ENCODE assay signal across 19 cellular contexts in genomic region chr11:5815534-5815933, GRCh38. TPM values are rescaled to one million over a fixed set of nuclear protein-coding genes. Genes with fewer than 3 reads are reported as not detected.
DNase-seq lines count a peak whose midpoint lies in the region; ATAC-seq, FAIRE-seq and TF ChIP-seq lines count a peak whose summit lies in the region.
"Had no signal": no experiment of that assay in that cellular context is flagged by ENCODE, and none has a peak within 500 bp of the region (broad histone marks: within the 10 kb centered on the region; RNA-seq: fewer than 3 reads in every experiment).

No MANE protein-coding gene starts in this region.

- TF ChIP-seq CTCF in K562 (IDR thresholded peaks at IDR 0.05 in 2 of 3, conservative IDR thresholded peaks at IDR 0.05 in 1 of 3; ENCODE audit: insufficient read depth in 2 of 3, low read depth in 1 of 3, low read length in 3 of 3): no peak

- H3K27me3 ChIP-seq in K562 (ENCODE audit: control insufficient read depth in 2 of 2, insufficient read depth in 2 of 2, low read length in 2 of 2): no peaks in the 10 kb centered on the region
- H3K27me3 ChIP-seq: pancreas, Peyer's patch had no signal

- CTCF ChIA-PET in K562 (lab: Yijun Ruan, JAX; ENCODE audit: low intra/inter-chr PET ratio): no interaction called here

- no peak overlapping the region for H3K4me3 ChIP-seq in K562
- H3K4me3 ChIP-seq: dorsolateral prefrontal cortex, pancreas, Peyer's patch had no signal

- POLR2A ChIA-PET in K562 (lab: Yijun Ruan, JAX): interaction anchor here (0.6 kb wide), 1 partner anchor 788 kb away, joined by 4 read pairs; no protein-coding TSS in a partner anchor

- TF ChIP-seq RAD21 in K562 (CRISPR knock-in tag; conservative IDR thresholded peaks at IDR 0.05 in 1 of 2, IDR thresholded peaks at IDR 0.05 in 1 of 2): no peak

- intact Hi-C loops in K562 (cut with micrococcal nuclease): no loop called here

- H3K27ac ChIP-seq in K562 (ENCODE audit: extremely low read depth, low read depth, low read length): peak overlapping the region; percentile 63; the same call in 1 of the 3 replicates
- H3K27ac ChIP-seq: dorsolateral prefrontal cortex, pancreas, Peyer's patch, WERI-Rb-1 had no signal

- no peaks in the 10 kb centered on the region for H3K79me2 ChIP-seq in K562 (ENCODE audit: control insufficient read depth, insufficient read depth, low read length)

- no peaks in the 10 kb centered on the region for H3K9me1 ChIP-seq in K562 (ENCODE audit: control insufficient read depth, insufficient read depth, low read length)

- no TSS peak for BruUV-seq in K562 (replicated peaks; lab: Mats Ljungman, UMichigan)

- peak overlapping the region; percentile 53; the same call in 1 of the 2 replicates for H2AFZ ChIP-seq in K562 (ENCODE audit: low read depth, low read length)

- peak; percentile 46; the same call in 1 of the 2 replicates for TF ChIP-seq EP300 in K562 (IDR thresholded peaks at IDR 0.05; ENCODE audit: low read length)

- no peaks in the 10 kb centered on the region for H3K9me3 ChIP-seq in K562 (replicated peaks; ENCODE audit: control insufficient read depth, insufficient read depth, low read depth, low read length)
- H3K9me3 ChIP-seq: pancreas, Peyer's patch had no signal

- peaks cover 0 to 4% of the 10 kb centered on the region in 2 experiments; a peak in 2 of 5 replicates for H3K4me1 ChIP-seq in K562 (replicated peaks in 1 of 2; ENCODE audit: control insufficient read depth in 2 of 2, insufficient read depth in 2 of 2, low read length in 2 of 2)
- H3K4me1 ChIP-seq: pancreas, Peyer's patch had no signal

- no peak for FAIRE-seq in K562 (lab: Jason Lieb, UNC)
- FAIRE-seq: bronchial epithelial cell, pancreas had no signal

- H3K9ac ChIP-seq in K562 (ENCODE audit: insufficient read depth in 1 of 2, low read depth in 2 of 2, low read length in 2 of 2): no peak overlapping the region

- TF ChIP-seq POLR2A in K562 (conservative IDR thresholded peaks at IDR 0.05): no peak

- DNase-seq in GF-D8 (lab: John Stamatoyannopoulos, UW) (peak; percentile 11), NOMO-1 treated with DMSO at 0.1 percent for 48 hours (lab: John Stamatoyannopoulos, UW; ENCODE audit: unreplicated experiment) (peak; percentile 90), K562 (ENCODE audit: extremely low read depth in 1 of 4, low spot score in 3 of 4) (peak in 1 of 4 experiments; percentile 23), NCI-H524 treated with DMSO at 0.1 percent for 48 hours (lab: John Stamatoyannopoulos, UW) (no peak), DMS79 (lab: John Stamatoyannopoulos, UW) (no peak)
- DNase-seq: dorsolateral prefrontal cortex; NCI-H1930; pancreas; Peyer's patch; stimulated activated CD4-positive, alpha-beta T cell treated with anti-CD3 and anti-CD28 coated beads, Interleukin-4, amount 100 ng/mL, for 1 hour; WERI-Rb-1 had no signal

- H3K36me3 ChIP-seq in K562 (ENCODE audit: control insufficient read depth, insufficient read depth, low read length): no peaks in the 10 kb centered on the region
- H3K36me3 ChIP-seq: pancreas, Peyer's patch, WERI-Rb-1 had no signal

- in situ Hi-C loops in K562 (cut with MboI): no loop called here

- WGBS in K562 (ENCODE audit: insufficient coverage, low coverage, missing lambda C conversion rate): 2% methylated on average over 4 of the region's 4 CpGs

- ATAC-seq in HG03103 (IDR thresholded peaks at IDR 0.05; ENCODE audit: low read depth, unreplicated experiment) (peak; percentile 48), K562 (peak; percentile 82), GM21619 (IDR thresholded peaks at IDR 0.05; ENCODE audit: unreplicated experiment) (no peak), HG02588 (IDR thresholded peaks at IDR 0.05; ENCODE audit: unreplicated experiment) (no peak)

- no peaks in the 10 kb centered on the region for H4K20me1 ChIP-seq in K562 (replicated peaks; ENCODE audit: control insufficient read depth, insufficient read depth, low read length)

- no peak overlapping the region; the same call in 1 of the 2 replicates for H3K4me2 ChIP-seq in K562 (ENCODE audit: insufficient read depth, low read length)

RNA-seq across cellular contexts. Expression of gene OR52N2, which starts 6.8 kb away (rescaled TPM):
- not detected in 2 replicates for total RNA-seq in K562 (2011; cell fraction: chromatin; rRNA removed; ENCODE audit: low replicate concordance)
- total RNA-seq in K562 (2011; cell fraction: nucleolus; rRNA removed): not detected in 2 replicates
- not detected in 2 replicates for total RNA-seq in K562 (2011; cell fraction: nucleoplasm; rRNA removed)
- total RNA-seq in K562 (2014; rRNA removed) (not detected in 2 replicates), K562 (2014; rRNA removed; fragmentation: Illumina TruSeq; extraction: Trizol) (not detected in 2 replicates), K562 (2015; rRNA removed; fragmentation: Illumina TruSeq; extraction: Trizol) (not detected in 2 replicates), K562 (2021) (not detected in 2 replicates)
- polyA plus RNA-seq in K562 (2011; rRNA removed) (not detected in 2 replicates), K562 (2014; fragmentation: Illumina TruSeq; extraction: Trizol) (not detected in 2 replicates), K562 (2014; fragmentation: Nextera tagmentation; extraction: Ambion mirVana) (not detected), K562 (2014; rRNA removed) (not detected in 2 replicates)
- not detected in 2 replicates for polyA plus RNA-seq in K562 (2011; cell fraction: cytosol; rRNA removed)
- polyA plus RNA-seq in K562 (2011; cell fraction: nucleus; rRNA removed): not detected in 2 replicates
- not detected in 2 replicates for polyA plus RNA-seq in K562 (2012)
- polyA minus RNA-seq in K562 (2011; rRNA and poly(A)+ RNA removed): not detected in 2 replicates
- polyA minus RNA-seq in K562 (2011; cell fraction: cytosol; rRNA and poly(A)+ RNA removed): not detected in 2 replicates
- not detected in 2 replicates for polyA minus RNA-seq in K562 (2011; cell fraction: nucleus; rRNA and poly(A)+ RNA removed)
- total RNA-seq: bronchial epithelial cell, HT-29, liver, Peyer's patch, temporal lobe had no signal
- polyA plus RNA-seq: esophagus, liver, pancreas had no signal

RNA-seq across cellular contexts. Expression of gene OR52N1, which starts 24.5 kb away (rescaled TPM):
- total RNA-seq in K562 (2011; cell fraction: chromatin; rRNA removed; ENCODE audit: low replicate concordance): not detected in 2 replicates
- total RNA-seq in K562 (2011; cell fraction: nucleolus; rRNA removed): not detected in 2 replicates
- total RNA-seq in K562 (2011; cell fraction: nucleoplasm; rRNA removed): not detected in 2 replicates
- total RNA-seq in K562 (2014; rRNA removed) (not detected in 2 replicates), K562 (2014; rRNA removed; fragmentation: Illumina TruSeq; extraction: Trizol) (not detected in 2 replicates), K562 (2015; rRNA removed; fragmentation: Illumina TruSeq; extraction: Trizol) (not detected in 2 replicates), K562 (2021) (not detected in 2 replicates)
- polyA plus RNA-seq in K562 (2011; rRNA removed) (not detected in 2 replicates), K562 (2014; fragmentation: Illumina TruSeq; extraction: Trizol) (not detected in 2 replicates), K562 (2014; fragmentation: Nextera tagmentation; extraction: Ambion mirVana) (not detected), K562 (2014; rRNA removed) (not detected in 2 replicates)
- polyA plus RNA-seq in K562 (2011; cell fraction: cytosol; rRNA removed): not detected in 2 replicates
- not detected in 2 replicates for polyA plus RNA-seq in K562 (2011; cell fraction: nucleus; rRNA removed)
- not detected in 2 replicates for polyA plus RNA-seq in K562 (2012)
- polyA minus RNA-seq in K562 (2011; rRNA and poly(A)+ RNA removed): not detected in 2 replicates
- not detected in 2 replicates for polyA minus RNA-seq in K562 (2011; cell fraction: cytosol; rRNA and poly(A)+ RNA removed)
- not detected in 2 replicates for polyA minus RNA-seq in K562 (2011; cell fraction: nucleus; rRNA and poly(A)+ RNA removed)
- total RNA-seq: bronchial epithelial cell, HT-29, Peyer's patch, temporal lobe had no signal
- polyA plus RNA-seq: esophagus, liver, pancreas had no signal

RNA-seq across cellular contexts. Expression of gene OR52E6, which starts 26.2 kb away (rescaled TPM):
- total RNA-seq in K562 (2011; cell fraction: chromatin; rRNA removed; ENCODE audit: low replicate concordance): not detected in 2 replicates
- not detected in 2 replicates for total RNA-seq in K562 (2011; cell fraction: nucleolus; rRNA removed)
- total RNA-seq in K562 (2011; cell fraction: nucleoplasm; rRNA removed): not detected in 2 replicates
- total RNA-seq in K562 (2014; rRNA removed): not detected in 2 replicates
- not detected in 2 replicates for total RNA-seq in K562 (2014; rRNA removed; fragmentation: Illumina TruSeq; extraction: Trizol)
- total RNA-seq in K562 (2015; rRNA removed; fragmentation: Illumina TruSeq; extraction: Trizol): not detected in 2 replicates
- not detected in 2 replicates for total RNA-seq in K562 (2021)
- not detected in 2 replicates for polyA plus RNA-seq in K562 (2011; rRNA removed)
- polyA plus RNA-seq in K562 (2011; cell fraction: cytosol; rRNA removed): not detected in 2 replicates
- polyA plus RNA-seq in K562 (2011; cell fraction: nucleus; rRNA removed): not detected in 2 replicates
- not detected in 2 replicates for polyA plus RNA-seq in K562 (2012)
- not detected in 2 replicates for polyA plus RNA-seq in K562 (2014; fragmentation: Illumina TruSeq; extraction: Trizol)
- polyA plus RNA-seq in K562 (2014; fragmentation: Nextera tagmentation; extraction: Ambion mirVana): not detected
- polyA plus RNA-seq in K562 (2014; rRNA removed): not detected in 2 replicates
- not detected in 2 replicates for polyA minus RNA-seq in K562 (2011; rRNA and poly(A)+ RNA removed)
- not detected in 2 replicates for polyA minus RNA-seq in K562 (2011; cell fraction: cytosol; rRNA and poly(A)+ RNA removed)
- not detected in 2 replicates for polyA minus RNA-seq in K562 (2011; cell fraction: nucleus; rRNA and poly(A)+ RNA removed)
- total RNA-seq: bronchial epithelial cell, HT-29, liver, pancreas, Peyer's patch, temporal lobe had no signal
- polyA plus RNA-seq: esophagus, liver, pancreas had no signal

RNA-seq across cellular contexts. Expression of gene OR52N5, which starts 32.4 kb away (rescaled TPM):
- not detected in 2 replicates for total RNA-seq in K562 (2011; cell fraction: chromatin; rRNA removed; ENCODE audit: low replicate concordance)
- not detected in 2 replicates for total RNA-seq in K562 (2011; cell fraction: nucleolus; rRNA removed)
- not detected in 2 replicates for total RNA-seq in K562 (2011; cell fraction: nucleoplasm; rRNA removed)
- total RNA-seq in K562 (2014; rRNA removed) (0.04 TPM in 1 of 2 replicates, not detected in the other), K562 (2014; rRNA removed; fragmentation: Illumina TruSeq; extraction: Trizol) (not detected in 2 replicates), K562 (2015; rRNA removed; fragmentation: Illumina TruSeq; extraction: Trizol) (not detected in 2 replicates), K562 (2021) (not detected in 2 replicates)
- polyA plus RNA-seq in K562 (2011; rRNA removed) (not detected in 2 replicates), K562 (2014; fragmentation: Illumina TruSeq; extraction: Trizol) (not detected in 2 replicates), K562 (2014; fragmentation: Nextera tagmentation; extraction: Ambion mirVana) (not detected), K562 (2014; rRNA removed) (not detected in 2 replicates)
- not detected in 2 replicates for polyA plus RNA-seq in K562 (2011; cell fraction: cytosol; rRNA removed)
- polyA plus RNA-seq in K562 (2011; cell fraction: nucleus; rRNA removed): not detected in 2 replicates
- polyA plus RNA-seq in K562 (2012): not detected in 2 replicates
- polyA minus RNA-seq in K562 (2011; rRNA and poly(A)+ RNA removed): 0.24 TPM in 1 of 2 replicates, not detected in the other
- polyA minus RNA-seq in K562 (2011; cell fraction: cytosol; rRNA and poly(A)+ RNA removed): not detected in 2 replicates
- polyA minus RNA-seq in K562 (2011; cell fraction: nucleus; rRNA and poly(A)+ RNA removed): not detected in 2 replicates
- total RNA-seq: bronchial epithelial cell, HT-29, Peyer's patch had no signal
- polyA plus RNA-seq: esophagus, liver, pancreas had no signal

RNA-seq across cellular contexts. Expression of gene OR52E8, which starts 42.0 kb away (rescaled TPM):
- not detected in 2 replicates for total RNA-seq in K562 (2011; cell fraction: chromatin; rRNA removed; ENCODE audit: low replicate concordance)
- not detected in 2 replicates for total RNA-seq in K562 (2011; cell fraction: nucleolus; rRNA removed)
- total RNA-seq in K562 (2011; cell fraction: nucleoplasm; rRNA removed): not detected in 2 replicates
- total RNA-seq in K562 (2014; rRNA removed): not detected in 2 replicates
- not detected in 2 replicates for total RNA-seq in K562 (2014; rRNA removed; fragmentation: Illumina TruSeq; extraction: Trizol)
- total RNA-seq in K562 (2015; rRNA removed; fragmentation: Illumina TruSeq; extraction: Trizol): not detected in 2 replicates
- not detected in 2 replicates for total RNA-seq in K562 (2021)
- polyA plus RNA-seq in K562 (2011; rRNA removed): not detected in 2 replicates
- polyA plus RNA-seq in K562 (2011; cell fraction: cytosol; rRNA removed): not detected in 2 replicates
- polyA plus RNA-seq in K562 (2011; cell fraction: nucleus; rRNA removed): not detected in 2 replicates
- polyA plus RNA-seq in K562 (2012): not detected in 2 replicates
- not detected in 2 replicates for polyA plus RNA-seq in K562 (2014; fragmentation: Illumina TruSeq; extraction: Trizol)
- polyA plus RNA-seq in K562 (2014; fragmentation: Nextera tagmentation; extraction: Ambion mirVana): not detected
- polyA plus RNA-seq in K562 (2014; rRNA removed): not detected in 2 replicates
- polyA minus RNA-seq in K562 (2011; rRNA and poly(A)+ RNA removed): 0.21 TPM in 1 of 2 replicates, not detected in the other
- polyA minus RNA-seq in K562 (2011; cell fraction: cytosol; rRNA and poly(A)+ RNA removed): not detected in 2 replicates
- polyA minus RNA-seq in K562 (2011; cell fraction: nucleus; rRNA and poly(A)+ RNA removed): not detected in 2 replicates
- total RNA-seq: bronchial epithelial cell, HT-29, liver, pancreas, Peyer's patch, temporal lobe had no signal
- polyA plus RNA-seq: esophagus, liver, pancreas had no signal

Comparison
In these comparisons a context has a peak if more than half of its experiments do, and no peak if none do; other contexts are left out.
1. DNase-seq: peak in GF-D8 (single experiment) and NOMO-1 treated with DMSO at 0.1 percent for 48 hours (single experiment); none in NCI-H524 treated with DMSO at 0.1 percent for 48 hours (single experiment) and DMS79 (single experiment).
2. ATAC-seq: peak in HG03103 (single experiment) and K562 (single experiment); none in GM21619 (single experiment) and HG02588 (single experiment).